Comparison of ENCODE assay signal across 8 cellular contexts in genomic region chr12:55927588-55928502, GRCh38. TPM values are rescaled to one million over a fixed set of nuclear protein-coding genes. Genes with fewer than 3 reads are reported as not detected.
DNase-seq lines count a peak whose midpoint lies in the region; ATAC-seq, FAIRE-seq and TF ChIP-seq lines count a peak whose summit lies in the region.

Gene PYM1, minus strand, starts transcription at chr12:55927894. Its CDS starts 133 bp downstream, at chr12:55927761.

- H3K27me3 ChIP-seq in K562 (ENCODE audit: control insufficient read depth in 2 of 2, insufficient read depth in 2 of 2, low read length in 2 of 2): no peaks in the 10 kb centered on the region

- ATAC-seq in HG02571 (IDR thresholded peaks at IDR 0.05; ENCODE audit: unreplicated experiment): peak; percentile 38
- ATAC-seq in T-helper 17 cell: peak; percentile 9
- ATAC-seq in K562: peak; percentile 80

- H3K27me3 Mint-ChIP-seq in T-helper 17 cell: no peaks in the 10 kb centered on the region

- TF ChIP-seq RAD21 in K562 (CRISPR knock-in tag; conservative IDR thresholded peaks at IDR 0.05 in 1 of 2, IDR thresholded peaks at IDR 0.05 in 1 of 2): no peak

- WGBS in K562 (ENCODE audit: insufficient coverage, low coverage, missing lambda C conversion rate): 2% methylated on average over 49 of the region's 49 CpGs

- no peaks in the 10 kb centered on the region for H3K9me1 ChIP-seq in K562 (ENCODE audit: control insufficient read depth, insufficient read depth, low read length)

- peak within 1 kb of the TSS; percentile 100 for H3K27ac Mint-ChIP-seq in T-helper 17 cell

- no TSS peak for BruUV-seq in K562 (replicated peaks; lab: Mats Ljungman, UMichigan)

- peaks cover 56% of the 10 kb centered on the region for H3K79me2 ChIP-seq in K562 (ENCODE audit: control insufficient read depth, insufficient read depth, low read length)

- H3K4me2 ChIP-seq in K562 (ENCODE audit: insufficient read depth, low read length): peak within 1 kb of the TSS; percentile 91

- in situ Hi-C loops in K562 (cut with MboI): no loop called here

- intact Hi-C loops in K562 (cut with micrococcal nuclease): loop anchor here (2.0 to 5.0 kb wide), 4 partner anchors 44 to 185 kb away; partner anchors contain the start of genes GDF11, RAB5B, RPS26 and SARNP

- H3K9ac ChIP-seq in K562 (ENCODE audit: insufficient read depth in 1 of 2, low read depth in 2 of 2, low read length in 2 of 2): peak within 1 kb of the TSS; percentile 94 to 99

- H3K36me3 Mint-ChIP-seq in T-helper 17 cell (ENCODE audit: low read depth): peaks cover 20% of the 10 kb centered on the region

- H2AFZ ChIP-seq in K562 (ENCODE audit: low read depth, low read length): peak within 1 kb of the TSS; percentile 93

- no peak for TF ChIP-seq EP300 in K562 (IDR thresholded peaks at IDR 0.05; ENCODE audit: low read length)

- H3K4me3 Mint-ChIP-seq in T-helper 17 cell: peak within 1 kb of the TSS; percentile 100

- no peak for TF ChIP-seq CTCF in K562 (IDR thresholded peaks at IDR 0.05 in 2 of 3, conservative IDR thresholded peaks at IDR 0.05 in 1 of 3; ENCODE audit: insufficient read depth in 2 of 3, low read depth in 1 of 3, low read length in 3 of 3)

- CTCF ChIA-PET in K562 (lab: Yijun Ruan, JAX; ENCODE audit: low intra/inter-chr PET ratio): no interaction called here

- H4K20me1 ChIP-seq in K562 (replicated peaks; ENCODE audit: control insufficient read depth, insufficient read depth, low read length): no peaks in the 10 kb centered on the region

- POLR2A ChIA-PET in K562 (lab: Yijun Ruan, JAX): interaction anchor here (0.6 to 3.8 kb wide), 17 partner anchors 8 to 487 kb away, joined by 3 to 26 read pairs (median 4); partner anchors contain the start of genes MYL6, ORMDL2, RAB5B and SARNP

- H3K27ac ChIP-seq in K562 (ENCODE audit: extremely low read depth, low read depth, low read length): peak within 1 kb of the TSS; percentile 95

- peaks cover 60% of the 10 kb centered on the region for H3K4me1 Mint-ChIP-seq in T-helper 17 cell

- H3K9me3 ChIP-seq in T-helper 17 cell (ENCODE audit: control insufficient read depth, low read length, poor library complexity, severe bottlenecking) (no peaks in the 10 kb centered on the region), K562 (replicated peaks; ENCODE audit: control insufficient read depth, insufficient read depth, low read depth, low read length) (no peaks in the 10 kb centered on the region)

- H3K4me1 ChIP-seq in K562 (replicated peaks in 1 of 2; ENCODE audit: control insufficient read depth in 2 of 2, insufficient read depth in 2 of 2, low read length in 2 of 2): peaks cover 25 to 35% of the 10 kb centered on the region in 2 experiments; a peak in 4 of 5 replicates

- peak; percentile 59 for DNase-seq in GM12892 (ENCODE audit: insufficient read length)
- DNase-seq in NCI-H1092 treated with DMSO at 0.1 percent for 48 hours (lab: John Stamatoyannopoulos, UW): peak; percentile 39
- peak; percentile 22 to 47 (median 27) for DNase-seq in T-helper 17 cell
- peak; percentile 79 to 95 (median 86) for DNase-seq in K562 (ENCODE audit: extremely low read depth in 1 of 4, low spot score in 3 of 4)
- peak in 47 of 51 donors; percentile 20 to 78 (median 52) for DNase-seq in hypothalamus (lab: John Stamatoyannopoulos, UW)
- DNase-seq in putamen (ENCODE audit: low spot score): peak; percentile 56
- DNase-seq in OCI-M2 (lab: John Stamatoyannopoulos, UW; ENCODE audit: unreplicated experiment): no peak

- FAIRE-seq in GM12892 (lab: Jason Lieb, UNC): no peak
- peak; percentile 84 for FAIRE-seq in K562 (lab: Jason Lieb, UNC)

- H3K36me3 ChIP-seq in K562 (ENCODE audit: control insufficient read depth, insufficient read depth, low read length): peaks cover 22% of the 10 kb centered on the region

- TF ChIP-seq POLR2A in GM12892 (IDR thresholded peaks at IDR 0.05; ENCODE audit: low read depth, low read length) (peak; percentile 77), K562 (conservative IDR thresholded peaks at IDR 0.05) (peak; percentile 89)

- H3K4me3 ChIP-seq in K562: peak within 1 kb of the TSS; percentile 69

TF ChIP-seq in K562, 482 proteins besides CTCF, POLR2A, EP300 and RAD21 (continues in another document):
- TF ChIP-seq KLF6 (CRISPR knock-in tag; IDR thresholded peaks at IDR 0.05; ENCODE audit: borderline replicate concordance): no peak
- peak in 2 of 3 experiments; percentile 46 to 69 for TF ChIP-seq YY1 (IDR thresholded peaks at IDR 0.05; ENCODE audit: borderline replicate concordance in 1 of 3, control insufficient read depth in 1 of 3, extremely low read depth in 1 of 3, insufficient read depth in 3 of 3, insufficient read length in 1 of 3, insufficient replicate concordance in 2 of 3, low read depth in 1 of 3, low read length in 2 of 3)
- peak; percentile 15 for TF ChIP-seq HDAC3 (IDR thresholded peaks at IDR 0.05; ENCODE audit: borderline replicate concordance, partially characterized antibody)
- no peak for TF ChIP-seq TSC22D4 (tag; IDR thresholded peaks at IDR 0.05)
- peak; percentile 73 for TF ChIP-seq TAF9B (IDR thresholded peaks at IDR 0.05; ENCODE audit: partially characterized antibody)
- no peak for TF ChIP-seq ZBTB12 (CRISPR knock-in tag; IDR thresholded peaks at IDR 0.05)
- peak; percentile 46 for TF ChIP-seq ZBTB2 (IDR thresholded peaks at IDR 0.05)
- TF ChIP-seq CREM (IDR thresholded peaks at IDR 0.05; ENCODE audit: low read depth): peak; percentile 32
- no peak for TF ChIP-seq MAFG (tag; conservative IDR thresholded peaks at IDR 0.05)
- TF ChIP-seq RBM25 (IDR thresholded peaks at IDR 0.05; ENCODE audit: low read depth, low read length, severe bottlenecking): no peak
- peak; percentile 59; the same call in 1 of the 2 replicates for TF ChIP-seq CTBP1 (IDR thresholded peaks at IDR 0.05; ENCODE audit: borderline replicate concordance)
- no peak for TF ChIP-seq CHAMP1 (IDR thresholded peaks at IDR 0.05)
- TF ChIP-seq ZFP36 (IDR thresholded peaks at IDR 0.05; ENCODE audit: low read depth, low read length, partially characterized antibody): no peak

RNA-seq across cellular contexts. Expression of gene PYM1, which starts in this region (rescaled TPM):
- polyA plus RNA-seq in GM12892 (2012; ENCODE audit: missing spikeins): 32.6 TPM
- total RNA-seq in T-helper 17 cell (10 to 100 TPM; 21.9 to 23.3 TPM), K562 (2014; rRNA removed) (45.0 and 52.8 TPM in 2 replicates), K562 (2014; rRNA removed; fragmentation: Illumina TruSeq; extraction: Trizol) (32.6 and 33.1 TPM in 2 replicates), K562 (2015; rRNA removed; fragmentation: Illumina TruSeq; extraction: Trizol) (30.8 and 34.1 TPM in 2 replicates), K562 (2021) (31.2 and 32.4 TPM in 2 replicates)
- 38.0 and 56.0 TPM in 2 replicates for total RNA-seq in K562 (2011; cell fraction: chromatin; rRNA removed; ENCODE audit: low replicate concordance)
- 18.8 and 25.0 TPM in 2 replicates for total RNA-seq in K562 (2011; cell fraction: nucleolus; rRNA removed)
- total RNA-seq in K562 (2011; cell fraction: nucleoplasm; rRNA removed): 39.9 and 61.8 TPM in 2 replicates
- polyA plus RNA-seq in K562 (2011; rRNA removed) (39.1 and 43.2 TPM in 2 replicates), K562 (2014; fragmentation: Illumina TruSeq; extraction: Trizol) (36.0 and 37.7 TPM in 2 replicates), K562 (2014; fragmentation: Nextera tagmentation; extraction: Ambion mirVana) (10 to 100 TPM; 29.0 to 32.6 TPM), K562 (2014; rRNA removed) (46.3 and 51.3 TPM in 2 replicates)
- polyA plus RNA-seq in K562 (2011; cell fraction: cytosol; rRNA removed): 25.0 and 32.4 TPM in 2 replicates
- polyA plus RNA-seq in K562 (2011; cell fraction: nucleus; rRNA removed): 15.6 and 20.7 TPM in 2 replicates
- polyA plus RNA-seq in K562 (2012): 33.1 and 34.2 TPM in 2 replicates
- polyA minus RNA-seq in K562 (2011; rRNA and poly(A)+ RNA removed): 18.3 and 18.9 TPM in 2 replicates
- 12.5 and 12.7 TPM in 2 replicates for polyA minus RNA-seq in K562 (2011; cell fraction: cytosol; rRNA and poly(A)+ RNA removed)
- polyA minus RNA-seq in K562 (2011; cell fraction: nucleus; rRNA and poly(A)+ RNA removed): 7.0 and 13.3 TPM in 2 replicates

Comparison
In these comparisons a context has a peak if more than half of its experiments do, and no peak if none do; other contexts are left out.
1. ATAC-seq: peak in every context shown above with its lines; median percentile 80 in K562; 38 in HG02571; 9 in T-helper 17 cell.